ENCODE assay signal across 17 cellular contexts in the genomic region with DNA sequence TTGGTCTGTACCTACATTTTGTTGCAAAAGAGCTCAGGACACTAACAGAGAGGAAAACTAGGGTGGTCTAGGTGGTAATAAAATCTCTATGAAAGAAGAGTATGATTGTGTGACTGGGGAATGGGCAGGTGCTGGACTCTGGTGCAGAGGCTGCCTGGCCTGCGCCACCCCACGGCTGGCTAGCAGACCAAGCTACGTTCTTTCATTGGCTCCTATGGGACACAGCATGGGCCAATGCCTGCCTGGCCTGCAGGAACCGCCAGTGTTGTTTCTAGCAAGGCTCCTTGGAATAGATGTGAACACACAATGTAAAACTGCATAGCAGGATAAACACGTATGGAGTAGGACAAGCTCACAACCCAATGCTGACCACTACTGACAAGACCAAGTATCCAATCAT.
"Had no signal": no experiment of that assay in that cellular context is flagged by ENCODE, and none has a peak within 500 bp of the region (broad histone marks: within the 10 kb centered on the region; RNA-seq: fewer than 3 reads in every experiment).

No MANE protein-coding gene starts in this region.

- H3K9me3 ChIP-seq: ascending aorta, lower lobe of right lung, ovary had no signal

- H3K27ac ChIP-seq: ovary, VCaP had no signal

- H3K4me3 Mint-ChIP-seq: activated CD4-positive, alpha-beta memory T cell treated with anti-CD3 and anti-CD28 coated beads for 36 hours; activated CD8-positive, alpha-beta memory T cell treated with anti-CD3 and anti-CD28 coated beads, Interleukin-2, amount 10 ng/mL, durations not matched to agents 7 days and 5 days; activated naive CD4-positive, alpha-beta T cell treated with anti-CD3 and anti-CD28 coated beads for 36 hours; activated naive CD8-positive, alpha-beta T cell treated with anti-CD3 and anti-CD28 coated beads, Interleukin-2, amount 50 U/mL, for 24 hours; mesothelial cell of epicardium; neural crest cell; stimulated activated memory B cell treated with anti-CD40 and anti-IgM and Interleukin-4, amounts not matched to agents 10 μg/mL and 1 μg/mL and 100 μg/mL, for 72 hours; T-cell had no signal

- H3K27ac Mint-ChIP-seq: activated CD4-positive, alpha-beta memory T cell treated with anti-CD3 and anti-CD28 coated beads for 36 hours; activated CD8-positive, alpha-beta memory T cell treated with anti-CD3 and anti-CD28 coated beads, Interleukin-2, amount 10 ng/mL, durations not matched to agents 7 days and 5 days; activated naive CD4-positive, alpha-beta T cell treated with anti-CD3 and anti-CD28 coated beads for 36 hours; activated naive CD8-positive, alpha-beta T cell treated with anti-CD3 and anti-CD28 coated beads, Interleukin-2, amount 50 U/mL, for 24 hours; activated T-helper 2 cell treated with anti-CD3 and anti-CD28 coated beads, Interferon-gamma antibody, Interleukin-2, Interleukin-4, amounts not matched to agents 10 μg/mL and 5 μg/mL and 100 μg/mL, durations not matched to agents 14 hours and 24 hours and 36 hours; mesothelial cell of epicardium; stimulated activated memory B cell treated with anti-CD40 and anti-IgM and Interleukin-4, amounts not matched to agents 10 μg/mL and 1 μg/mL and 100 μg/mL, for 72 hours; T-cell had no signal

- H3K27me3 ChIP-seq: ascending aorta, ovary had no signal

- H3K36me3 ChIP-seq: ovary had no signal

- H3K4me1 Mint-ChIP-seq: activated CD8-positive, alpha-beta memory T cell treated with anti-CD3 and anti-CD28 coated beads, Interleukin-2, amount 10 ng/mL, durations not matched to agents 7 days and 5 days; mesothelial cell of epicardium; stimulated activated memory B cell treated with anti-CD40 and anti-IgM and Interleukin-4, amounts not matched to agents 10 μg/mL and 1 μg/mL and 100 μg/mL, for 72 hours had no signal

- H3K4me3 ChIP-seq: ascending aorta, lower lobe of right lung, ovary had no signal

- ATAC-seq: activated CD8-positive, alpha-beta memory T cell treated with anti-CD3 and anti-CD28 coated beads, Interleukin-2, amount 10 ng/mL, durations not matched to agents 7 days and 5 days; activated naive CD8-positive, alpha-beta T cell treated with anti-CD3 and anti-CD28 coated beads, Interleukin-2, amount 50 U/mL, for 24 hours; esophagus mucosa; lower lobe of right lung; stimulated activated memory B cell treated with anti-CD40 and anti-IgM and Interleukin-4, amounts not matched to agents 10 μg/mL and 1 μg/mL and 100 μg/mL, for 72 hours; T-cell had no signal

- DNase-seq: activated CD4-positive, alpha-beta memory T cell treated with anti-CD3 and anti-CD28 coated beads for 36 hours; activated CD8-positive, alpha-beta memory T cell treated with anti-CD3 and anti-CD28 coated beads, Interleukin-2, amount 10 ng/mL, durations not matched to agents 7 days and 5 days; activated naive CD4-positive, alpha-beta T cell treated with anti-CD3 and anti-CD28 coated beads for 36 hours; activated naive CD8-positive, alpha-beta T cell treated with anti-CD3 and anti-CD28 coated beads, Interleukin-2, amount 50 U/mL, for 24 hours; activated T-cell treated with anti-CD3 and anti-CD28 coated beads, Interleukin-2, amount 50 U/mL, for 1 hour; kidney glomerular epithelial cell; lower lobe of right lung; ovary; T-cell; T-helper 9 cell had no signal

- H3K9me3 Mint-ChIP-seq: activated CD4-positive, alpha-beta memory T cell treated with anti-CD3 and anti-CD28 coated beads for 36 hours; activated naive CD4-positive, alpha-beta T cell treated with anti-CD3 and anti-CD28 coated beads for 36 hours; activated naive CD8-positive, alpha-beta T cell treated with anti-CD3 and anti-CD28 coated beads, Interleukin-2, amount 50 U/mL, for 24 hours; activated T-helper 2 cell treated with anti-CD3 and anti-CD28 coated beads, Interferon-gamma antibody, Interleukin-2, Interleukin-4, amounts not matched to agents 10 μg/mL and 5 μg/mL and 100 μg/mL, durations not matched to agents 14 hours and 24 hours and 36 hours; mesothelial cell of epicardium; neural crest cell; stimulated activated memory B cell treated with anti-CD40 and anti-IgM and Interleukin-4, amounts not matched to agents 10 μg/mL and 1 μg/mL and 100 μg/mL, for 72 hours; T-cell had no signal
